8 cellular contexts compared by ENCODE assay signal in genomic region chr14:50311337-50311973, GRCh38. TPM values are rescaled to one million over a fixed set of nuclear protein-coding genes. Genes with fewer than 3 reads are reported as not detected.
DNase-seq lines count a peak whose midpoint lies in the region; TF ChIP-seq lines count a peak whose summit lies in the region.

No MANE protein-coding gene starts in this region.

- CTCF ChIA-PET in AG04450 (lab: Charles Lee) = interaction anchor here (1.1 to 2.2 kb wide), 4 partner anchors 9 to 449 kb away, joined by 4 to 10 read pairs (median 7); no protein-coding TSS in a partner anchor

- H3K27me3 ChIP-seq in AG04450 (ENCODE audit: control insufficient read depth, insufficient read depth, low read length) (no peaks in the 10 kb centered on the region), muscle layer of colon (ENCODE audit: control insufficient read depth in 1 of 2, insufficient read depth in 2 of 2, low read length in 2 of 2) (no peaks in the 10 kb centered on the region)

- H3K9me3 ChIP-seq in AG04450 (ENCODE audit: control insufficient read depth, insufficient read depth, low read length) (no peaks in the 10 kb centered on the region), muscle layer of colon (ENCODE audit: low read length) (no peaks in the 10 kb centered on the region)

- H3K27ac ChIP-seq in AG04450 (ENCODE audit: low read depth, low read length) = no peak overlapping the region
- H3K27ac ChIP-seq in coronary artery = peak overlapping the region; percentile 94 to 97
- peak overlapping the region; percentile 44 for H3K27ac ChIP-seq in muscle layer of colon (ENCODE audit: low read depth, low read length)

- H3K9ac ChIP-seq in muscle layer of colon (ENCODE audit: low read length) = peak overlapping the region; percentile 63

- POLR2A ChIA-PET in AG04450 (lab: Yijun Ruan, JAX) = interaction anchor here (0.8 to 1.1 kb wide), 3 partner anchors 10 to 444 kb away, joined by 3 to 11 read pairs (median 5); partner anchors contain the start of gene SOS2

- in situ Hi-C loops in KBM-7 (cut with MboI; ENCODE audit: low pct_unique_long_range_greater_than_20kb, low sequenced_read_pairs) = no loop called here

- H3K4me3 ChIP-seq in AG04450 (ENCODE audit: low read depth, low read length) (peak overlapping the region; percentile 88), coronary artery (peak overlapping the region; percentile 95), muscle layer of colon (ENCODE audit: low read depth in 1 of 2, low read length in 2 of 2) (peak overlapping the region; percentile 28 to 94)

- DNase-seq in AG04450 (ENCODE audit: low read depth, low spot score) = no peak
- peak; percentile 91 for DNase-seq in NCI-H510A treated with DMSO at 0.1 percent for 48 hours (lab: John Stamatoyannopoulos, UW)
- no peak for DNase-seq in coronary artery (ENCODE audit: low spot score)
- no peak for DNase-seq in AG08396 (ENCODE audit: low spot score)
- DNase-seq in hippocampal formation (lab: John Stamatoyannopoulos, UW) = no peak
- no peak for DNase-seq in KBM-7

- H3K36me3 ChIP-seq in muscle layer of colon (ENCODE audit: insufficient read depth, low read length) = no peaks in the 10 kb centered on the region

- peaks cover 15% of the 10 kb centered on the region for H3K4me1 ChIP-seq in muscle layer of colon (ENCODE audit: insufficient read depth, low read length)

- peak; percentile 50 for TF ChIP-seq CTCF in AG04450 (IDR thresholded peaks at IDR 0.05; ENCODE audit: low read depth, low read length)
- TF ChIP-seq CTCF in GM12874 (IDR thresholded peaks at IDR 0.05; ENCODE audit: insufficient read depth, low read depth, low read length) = peak; percentile 73
- TF ChIP-seq CTCF in coronary artery (IDR thresholded peaks at IDR 0.05) = no peak

RNA-seq across cellular contexts. Expression of gene L2HGDH, which starts 0.6 kb away (rescaled TPM):
- 2.8 and 3.6 TPM in 2 replicates for polyA plus RNA-seq in AG04450 (2011; rRNA removed)
- polyA minus RNA-seq in AG04450 (2011; rRNA and poly(A)+ RNA removed) = 1.4 and 4.0 TPM in 2 replicates

RNA-seq across cellular contexts. Expression of gene DMAC2L, which starts 0.7 kb away (rescaled TPM):
- 8.1 and 12.6 TPM in 2 replicates for polyA plus RNA-seq in AG04450 (2011; rRNA removed)
- polyA minus RNA-seq in AG04450 (2011; rRNA and poly(A)+ RNA removed) = 5.7 and 13.1 TPM in 2 replicates
